ENCODE assay signal across 1 cellular context in the genomic region with DNA sequence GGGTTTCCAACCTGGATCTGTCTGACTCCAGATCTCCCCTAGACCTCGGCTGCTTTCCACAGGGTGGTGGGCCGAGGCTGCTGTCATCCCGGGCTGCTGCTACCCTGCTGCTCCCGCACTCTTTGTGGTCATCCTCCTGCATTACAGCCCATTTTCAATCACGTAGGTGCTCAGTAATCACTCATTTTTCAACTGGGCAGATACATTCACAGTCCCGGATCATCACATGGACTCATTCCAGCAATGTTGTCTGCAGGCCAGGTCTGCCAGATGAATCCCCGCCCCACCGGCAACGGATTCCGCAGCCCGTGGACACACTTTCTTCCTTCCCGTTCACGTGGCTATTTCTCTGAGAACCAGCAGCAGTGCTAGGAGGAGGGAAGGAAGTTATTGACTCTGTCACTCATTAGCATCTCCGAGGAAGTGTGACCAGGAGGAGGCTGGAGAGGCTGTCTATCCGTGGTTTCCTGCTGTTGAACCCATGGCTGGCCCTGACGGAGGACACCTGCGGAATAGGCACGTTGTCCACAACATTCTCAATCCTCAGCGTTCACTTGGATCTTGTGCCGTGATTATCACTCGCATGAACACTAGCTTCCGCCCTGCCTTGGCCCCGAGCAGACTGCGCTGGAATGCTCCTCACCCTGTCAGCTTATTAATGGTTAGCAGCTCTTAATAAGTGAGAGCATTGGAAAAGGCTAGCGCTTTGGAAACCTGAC.
TF ChIP-seq lines count a peak whose summit lies in the region.

No MANE protein-coding gene starts in this region.

TF ChIP-seq in liver, 16 proteins besides CTCF, POLR2A, EP300 and RAD21 (continued from another document):
- TF ChIP-seq, protein P1, sequence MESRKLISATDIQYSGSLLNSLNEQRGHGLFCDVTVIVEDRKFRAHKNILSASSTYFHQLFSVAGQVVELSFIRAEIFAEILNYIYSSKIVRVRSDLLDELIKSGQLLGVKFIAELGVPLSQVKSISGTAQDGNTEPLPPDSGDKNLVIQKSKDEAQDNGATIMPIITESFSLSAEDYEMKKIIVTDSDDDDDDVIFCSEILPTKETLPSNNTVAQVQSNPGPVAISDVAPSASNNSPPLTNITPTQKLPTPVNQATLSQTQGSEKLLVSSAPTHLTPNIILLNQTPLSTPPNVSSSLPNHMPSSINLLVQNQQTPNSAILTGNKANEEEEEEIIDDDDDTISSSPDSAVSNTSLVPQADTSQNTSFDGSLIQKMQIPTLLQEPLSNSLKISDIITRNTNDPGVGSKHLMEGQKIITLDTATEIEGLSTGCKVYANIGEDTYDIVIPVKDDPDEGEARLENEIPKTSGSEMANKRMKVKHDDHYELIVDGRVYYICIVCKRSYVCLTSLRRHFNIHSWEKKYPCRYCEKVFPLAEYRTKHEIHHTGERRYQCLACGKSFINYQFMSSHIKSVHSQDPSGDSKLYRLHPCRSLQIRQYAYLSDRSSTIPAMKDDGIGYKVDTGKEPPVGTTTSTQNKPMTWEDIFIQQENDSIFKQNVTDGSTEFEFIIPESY (IDR thresholded peaks at IDR 0.05): no peak
- no peak for TF ChIP-seq HNF4A (conservative IDR thresholded peaks at IDR 0.05)
- no peak for TF ChIP-seq HNF4G (IDR thresholded peaks at IDR 0.05)
- TF ChIP-seq RXRA (IDR thresholded peaks at IDR 0.05): no peak
